Comparison of ENCODE assay signal across 9 cellular contexts in the genomic region with DNA sequence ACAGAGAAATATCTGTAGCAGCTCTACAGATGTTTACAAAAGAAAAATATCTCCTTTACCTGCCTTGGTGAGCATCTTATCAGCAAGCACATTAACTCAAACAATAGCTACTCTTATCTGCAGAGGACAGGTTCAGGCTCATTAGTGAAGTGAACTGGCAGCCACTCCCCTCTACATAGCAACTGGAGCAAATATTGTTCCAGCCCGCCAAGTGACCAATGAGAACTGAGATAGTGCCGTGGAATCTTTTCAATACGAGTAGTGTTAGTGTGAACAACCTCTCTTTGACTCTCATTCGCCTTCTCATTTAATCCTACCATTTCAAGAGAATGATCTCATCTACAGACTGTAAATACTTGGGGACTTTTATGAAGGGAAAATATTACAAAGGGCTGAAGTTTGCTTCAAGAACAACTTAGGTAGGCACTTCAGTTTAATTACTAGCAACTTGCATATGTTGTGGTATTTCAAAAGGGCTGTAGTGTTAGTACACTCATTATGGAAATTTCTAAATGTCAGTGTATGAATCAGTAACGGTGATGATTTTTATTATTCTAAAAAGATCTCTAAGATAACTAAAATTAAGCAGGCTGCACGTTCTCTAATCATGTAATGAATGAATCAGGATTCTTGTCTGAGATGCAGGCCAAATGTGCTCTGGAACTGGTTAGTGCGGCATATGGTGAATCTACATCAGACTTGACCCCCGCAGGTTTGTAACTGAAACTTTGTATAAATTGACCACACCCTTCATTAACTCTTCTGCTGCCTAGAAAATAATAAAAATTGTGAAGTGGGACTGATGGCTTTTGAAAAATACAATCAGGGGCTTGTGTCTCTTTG.
DNase-seq lines count a peak whose midpoint lies in the region; ATAC-seq and TF ChIP-seq lines count a peak whose summit lies in the region.
"Had no signal": no experiment of that assay in that cellular context is flagged by ENCODE, and none has a peak within 500 bp of the region (broad histone marks: within the 10 kb centered on the region; RNA-seq: fewer than 3 reads in every experiment).

No MANE protein-coding gene starts in this region.

- H3K4me3 Mint-ChIP-seq in activated CD4-positive, alpha-beta T cell treated with anti-CD3 and anti-CD28 coated beads, Interleukin-2, amount 10 ng/mL, durations not matched to agents 24 days and 14 days, result no peak overlapping the region
- H3K4me3 Mint-ChIP-seq in stimulated activated naive CD8-positive, alpha-beta T cell treated with anti-CD3 and anti-CD28 coated beads, Interleukin-15, Interleukin-2, amounts not matched to agents 100 ng/mL and 50 ng/mL, for 24 hours, result no peak overlapping the region

- TF ChIP-seq CTCF in RWPE2 (IDR thresholded peaks at IDR 0.05; ENCODE audit: poor library complexity, severe bottlenecking) (no peak), gastroesophageal sphincter (IDR thresholded peaks at IDR 0.05) (no peak)

- H3K27me3 ChIP-seq in RWPE2 (ENCODE audit: insufficient read depth, poor library complexity, severe bottlenecking) (no peaks in the 10 kb centered on the region), gastroesophageal sphincter (no peaks in the 10 kb centered on the region)
- H3K27me3 ChIP-seq: BLaER1 treated with 17β-estradiol and CSF1 and Interleukin-3, amounts not matched to agents 10 nM and 100 nM had no signal

- no peak for TF ChIP-seq EP300 in gastroesophageal sphincter (IDR thresholded peaks at IDR 0.05)

- ATAC-seq in RWPE2 (ENCODE audit: low read depth) (peak; percentile 57), gastroesophageal sphincter (peak; percentile 77), HG03095 (IDR thresholded peaks at IDR 0.05; ENCODE audit: unreplicated experiment) (no peak), GM18873 (IDR thresholded peaks at IDR 0.05; ENCODE audit: low FRiP score, unreplicated experiment) (no peak)

- no peaks in the 10 kb centered on the region for H3K4me1 Mint-ChIP-seq in activated CD4-positive, alpha-beta T cell treated with anti-CD3 and anti-CD28 coated beads, Interleukin-2, amount 10 ng/mL, durations not matched to agents 24 days and 14 days
- H3K4me1 Mint-ChIP-seq in stimulated activated naive CD8-positive, alpha-beta T cell treated with anti-CD3 and anti-CD28 coated beads, Interleukin-15, Interleukin-2, amounts not matched to agents 100 ng/mL and 50 ng/mL, for 24 hours (ENCODE audit: low read depth), result peaks cover 27% of the 10 kb centered on the region

- H3K27ac Mint-ChIP-seq in activated CD4-positive, alpha-beta T cell treated with anti-CD3 and anti-CD28 coated beads, Interleukin-2, amount 10 ng/mL, durations not matched to agents 24 days and 14 days, result peak overlapping the region; percentile 56
- peak overlapping the region; percentile 69 for H3K27ac Mint-ChIP-seq in stimulated activated naive CD8-positive, alpha-beta T cell treated with anti-CD3 and anti-CD28 coated beads, Interleukin-15, Interleukin-2, amounts not matched to agents 100 ng/mL and 50 ng/mL, for 24 hours

- H3K27ac ChIP-seq in RWPE2 (ENCODE audit: poor library complexity, severe bottlenecking) (no peak overlapping the region), gastroesophageal sphincter (peak overlapping the region in 3 of 4 donors; percentile 15 to 45 (median 34))
- H3K27ac ChIP-seq: BLaER1 treated with 17β-estradiol and CSF1 and Interleukin-3, amounts not matched to agents 10 nM and 100 nM had no signal

- H3K36me3 Mint-ChIP-seq in activated CD4-positive, alpha-beta T cell treated with anti-CD3 and anti-CD28 coated beads, Interleukin-2, amount 10 ng/mL, durations not matched to agents 24 days and 14 days (ENCODE audit: low read depth), result no peaks in the 10 kb centered on the region
- no peaks in the 10 kb centered on the region for H3K36me3 Mint-ChIP-seq in stimulated activated naive CD8-positive, alpha-beta T cell treated with anti-CD3 and anti-CD28 coated beads, Interleukin-15, Interleukin-2, amounts not matched to agents 100 ng/mL and 50 ng/mL, for 24 hours (ENCODE audit: low read depth)

- DNase-seq in activated CD4-positive, alpha-beta T cell treated with anti-CD3 and anti-CD28 coated beads, Interleukin-2, amount 10 ng/mL, durations not matched to agents 24 days and 14 days, result no peak
- no peak for DNase-seq in activated CD4-positive, alpha-beta T cell treated with anti-CD3 and anti-CD28 coated beads, Interleukin-2, amount 50 U/mL, for 1 hour
- no peak for DNase-seq in RWPE2 (ENCODE audit: low spot score)
- DNase-seq in midbrain (lab: John Stamatoyannopoulos, UW), result no peak

- intact Hi-C loops in activated CD4-positive, alpha-beta T cell treated with anti-CD3 and anti-CD28 coated beads, Interleukin-2, amount 10 ng/mL, durations not matched to agents 24 days and 14 days (cut with micrococcal nuclease), result loop anchor here (1.0 kb wide), 1 partner anchor 15 kb away; no protein-coding TSS in a partner anchor

- no peaks in the 10 kb centered on the region for H3K9me3 Mint-ChIP-seq in activated CD4-positive, alpha-beta T cell treated with anti-CD3 and anti-CD28 coated beads, Interleukin-2, amount 10 ng/mL, durations not matched to agents 24 days and 14 days
- H3K9me3 Mint-ChIP-seq in stimulated activated naive CD8-positive, alpha-beta T cell treated with anti-CD3 and anti-CD28 coated beads, Interleukin-15, Interleukin-2, amounts not matched to agents 100 ng/mL and 50 ng/mL, for 24 hours, result no peaks in the 10 kb centered on the region

- H3K36me3 ChIP-seq in RWPE2 (ENCODE audit: low read depth) (no peaks in the 10 kb centered on the region), gastroesophageal sphincter (no peaks in the 10 kb centered on the region)
- H3K36me3 ChIP-seq: BLaER1 treated with 17β-estradiol and CSF1 and Interleukin-3, amounts not matched to agents 10 nM and 100 nM had no signal

- H3K4me3 ChIP-seq in RWPE2 (ENCODE audit: severe bottlenecking) (no peak overlapping the region), gastroesophageal sphincter (peak overlapping the region in 1 of 2 donors; percentile 11)
- H3K4me3 ChIP-seq: BLaER1 treated with 17β-estradiol and CSF1 and Interleukin-3, amounts not matched to agents 10 nM and 100 nM had no signal

- peaks cover 8% of the 10 kb centered on the region for H3K4me1 ChIP-seq in RWPE2 (ENCODE audit: insufficient read depth, poor library complexity, severe bottlenecking)
- peaks cover 0 to 12% (median 0%) of the 10 kb centered on the region in 3 donors for H3K4me1 ChIP-seq in gastroesophageal sphincter
- H3K4me1 ChIP-seq: BLaER1 treated with 17β-estradiol and CSF1 and Interleukin-3, amounts not matched to agents 10 nM and 100 nM had no signal

- TF ChIP-seq POLR2A in gastroesophageal sphincter (IDR thresholded peaks at IDR 0.05), result no peak

- H3K9me3 ChIP-seq in RWPE2 (ENCODE audit: severe bottlenecking), result no peaks in the 10 kb centered on the region
- H3K9me3 ChIP-seq in gastroesophageal sphincter, result no peaks in the 10 kb centered on the region
- H3K9me3 ChIP-seq: BLaER1 treated with 17β-estradiol and CSF1 and Interleukin-3, amounts not matched to agents 10 nM and 100 nM had no signal

- WGBS in gastroesophageal sphincter (ENCODE audit: low coverage in 1 of 2), 2 donors, result 15 to 33% methylated on average over 8 of the region's 8 CpGs

- peaks cover 8% of the 10 kb centered on the region for H3K27me3 Mint-ChIP-seq in activated CD4-positive, alpha-beta T cell treated with anti-CD3 and anti-CD28 coated beads, Interleukin-2, amount 10 ng/mL, durations not matched to agents 24 days and 14 days
- peaks cover 4% of the 10 kb centered on the region for H3K27me3 Mint-ChIP-seq in stimulated activated naive CD8-positive, alpha-beta T cell treated with anti-CD3 and anti-CD28 coated beads, Interleukin-15, Interleukin-2, amounts not matched to agents 100 ng/mL and 50 ng/mL, for 24 hours

Comparison
In these comparisons a context has a peak if more than half of its experiments do, and no peak if none do; other contexts are left out.
1. ATAC-seq: peak in RWPE2 (single experiment) and gastroesophageal sphincter (single experiment); none in HG03095 (single experiment) and GM18873 (single experiment).